In genomic region chr11:70270877-70271634, GRCh38 we compare ENCODE assay signal across 8 cellular contexts. TPM values are rescaled to one million over a fixed set of nuclear protein-coding genes. Genes with fewer than 3 reads are reported as not detected.
DNase-seq lines count a peak whose midpoint lies in the region; ATAC-seq and TF ChIP-seq lines count a peak whose summit lies in the region.

No MANE protein-coding gene starts in this region.

- TF ChIP-seq CTCF in DND-41 (IDR thresholded peaks at IDR 0.05; ENCODE audit: borderline replicate concordance, extremely low read depth, low read length, poor library complexity, severe bottlenecking) (no peak), WI38 (IDR thresholded peaks at IDR 0.05; ENCODE audit: low read depth, low read length) (no peak), chondrocyte (IDR thresholded peaks at IDR 0.05) (peak; percentile 21)

- H3K4me2 ChIP-seq in DND-41 (ENCODE audit: insufficient read depth, low read length), result peak overlapping the region; percentile 92

- H3K4me1 ChIP-seq in DND-41 (ENCODE audit: insufficient read depth, low read length), result peaks cover 38% of the 10 kb centered on the region

- H4K20me1 ChIP-seq in DND-41 (ENCODE audit: insufficient read depth, low read length), result peaks cover 21% of the 10 kb centered on the region

- H3K27ac Mint-ChIP-seq in chondrocyte (ENCODE audit: unreplicated experiment), result peak overlapping the region; percentile 94

- peaks cover 39% of the 10 kb centered on the region for H3K36me3 ChIP-seq in DND-41 (ENCODE audit: insufficient read depth, low read length)

- peak overlapping the region; percentile 59 for H3K27ac ChIP-seq in DND-41 (ENCODE audit: low read length)

- H3K36me3 Mint-ChIP-seq in chondrocyte (ENCODE audit: low read depth), result peaks cover 15% of the 10 kb centered on the region

- no peaks in the 10 kb centered on the region for H3K9me3 ChIP-seq in DND-41 (ENCODE audit: insufficient read depth, low read length, severe bottlenecking)

- peak overlapping the region; percentile 92 for H3K4me3 Mint-ChIP-seq in chondrocyte (ENCODE audit: unreplicated experiment)

- peaks cover 45% of the 10 kb centered on the region for H3K79me2 ChIP-seq in DND-41 (ENCODE audit: insufficient read depth, low read length)

- DNase-seq in DND-41 (peak; percentile 33), HuH-7.5 (ENCODE audit: low spot score) (peak; percentile 61), chondrocyte (ENCODE audit: low spot score) (peak; percentile 90), left kidney (ENCODE audit: low read depth, low spot score) (peak; percentile 65), SHP77 (lab: John Stamatoyannopoulos, UW) (no peak)
- DNase-seq in stimulated activated CD4-positive, alpha-beta T cell treated with anti-CD3 and anti-CD28 coated beads, Interleukin-4, amount 100 ng/mL, for 24 hours, result peak; percentile 35

- H3K4me3 ChIP-seq in DND-41 (ENCODE audit: low read depth in 1 of 2, low read length in 2 of 2) (peak overlapping the region; percentile 72 to 83; a peak in 3 of 4 replicates), WI38 (ENCODE audit: low read depth, low read length) (peak overlapping the region; percentile 90)

- H3K9ac ChIP-seq in DND-41 (ENCODE audit: low read depth, low read length), result peak overlapping the region; percentile 85

- peaks cover 37% of the 10 kb centered on the region for H3K4me1 Mint-ChIP-seq in chondrocyte (ENCODE audit: low read depth)

- peak overlapping the region; percentile 85 for H2AFZ ChIP-seq in DND-41 (ENCODE audit: low read depth, low read length)

- no peaks in the 10 kb centered on the region for H3K27me3 ChIP-seq in DND-41 (ENCODE audit: insufficient read depth, low read length, poor library complexity)

- H3K27me3 Mint-ChIP-seq in chondrocyte (ENCODE audit: low read depth), result peaks cover 5% of the 10 kb centered on the region

- ATAC-seq in DND-41 (ENCODE audit: insufficient read depth, low read depth), result peak; percentile 70
- ATAC-seq in GM21515 (IDR thresholded peaks at IDR 0.05; ENCODE audit: unreplicated experiment), result peak; percentile 35

- H3K9me3 Mint-ChIP-seq in chondrocyte (ENCODE audit: low read depth), result no peaks in the 10 kb centered on the region

RNA-seq across cellular contexts. Expression of gene PPFIA1, which starts 0.6 kb away (rescaled TPM):
- total RNA-seq in chondrocyte, result 60.2 to 63.5 TPM (median 62.6 TPM) in 3 replicates

Comparison
In these comparisons a context has a peak if more than half of its experiments do, and no peak if none do; other contexts are left out.
1. DNase-seq: peak in DND-41 (single experiment), HuH-7.5 (single experiment), chondrocyte (single experiment), left kidney (single experiment) and stimulated activated CD4-positive, alpha-beta T cell treated with anti-CD3 and anti-CD28 coated beads, Interleukin-4, amount 100 ng/mL, for 24 hours (single experiment); none in SHP77 (0 of 2).